ENCODE assay signal across 10 cellular contexts in genomic region chr12:123142948-123143752, GRCh38. TPM values are rescaled to one million over a fixed set of nuclear protein-coding genes. Genes with fewer than 3 reads are reported as not detected.
DNase-seq lines count a peak whose midpoint lies in the region; ATAC-seq, FAIRE-seq and TF ChIP-seq lines count a peak whose summit lies in the region.
"Had no signal": no experiment of that assay in that cellular context is flagged by ENCODE, and none has a peak within 500 bp of the region (broad histone marks: within the 10 kb centered on the region; RNA-seq: fewer than 3 reads in every experiment).

No MANE protein-coding gene starts in this region.

- no peaks in the 10 kb centered on the region for H3K9me3 ChIP-seq in tibial nerve
- H3K9me3 ChIP-seq in PC-3 (ENCODE audit: low read length), result no peaks in the 10 kb centered on the region

- no peak overlapping the region for H2AFZ ChIP-seq in PC-3 (ENCODE audit: low read length)

- DNase-seq in NCI-H748 (lab: John Stamatoyannopoulos, UW; ENCODE audit: unreplicated experiment) (peak; percentile 63), NCI-H748 treated with DMSO at 0.1 percent for 48 hours (lab: John Stamatoyannopoulos, UW) (no peak), SIG-M5 (lab: John Stamatoyannopoulos, UW) (peak; percentile 12), kidney tubule cell (ENCODE audit: low spot score) (peak; percentile 40), tibial nerve (ENCODE audit: low spot score in 2 of 2) (no peak), urothelium cell line (ENCODE audit: low spot score) (no peak), PC-3 (no peak)
- DNase-seq in activated CD4-positive, alpha-beta T cell treated with anti-CD3 and anti-CD28 coated beads, Interleukin-2, amount 50 U/mL, for 48 hours, result no peak
- DNase-seq: activated T-cell treated with anti-CD3 and anti-CD28 coated beads, Interleukin-2, amount 50 U/mL, for 48 hours; stimulated activated CD4-positive, alpha-beta T cell treated with anti-CD3 and anti-CD28 coated beads, Interleukin-15, amount 100 ng/mL, for 24 hours had no signal

- POLR2A ChIA-PET in PC-3 (lab: Charles Lee; ENCODE audit: unreplicated experiment), result no interaction called here

- CTCF ChIA-PET in PC-3 (lab: Charles Lee), result no interaction called here

- 61 to 63% methylated on average over 11 of the region's 11 CpGs for WGBS in tibial nerve, 2 donors

- peaks cover 31% of the 10 kb centered on the region; the same call in 1 of the 2 replicates for H3K79me2 ChIP-seq in PC-3 (ENCODE audit: low read length)

- H3K36me3 ChIP-seq in tibial nerve (no peaks in the 10 kb centered on the region), PC-3 (ENCODE audit: low read depth, low read length) (no peaks in the 10 kb centered on the region)

- TF ChIP-seq CTCF in tibial nerve (IDR thresholded peaks at IDR 0.05) (no peak), PC-3 (conservative IDR thresholded peaks at IDR 0.05; ENCODE audit: low read depth, low read length) (no peak)

- intact Hi-C loops in PC-3 (cut with micrococcal nuclease), result no loop called here

- H4K20me1 ChIP-seq in PC-3 (ENCODE audit: low read length), result no peaks in the 10 kb centered on the region

- no peak overlapping the region for H3K9ac ChIP-seq in PC-3 (ENCODE audit: low read length)

- TF ChIP-seq EP300 in tibial nerve (IDR thresholded peaks at IDR 0.05), result no peak

- H3F3A ChIP-seq in PC-3 (ENCODE audit: low read length, unreplicated experiment), result no peaks in the 10 kb centered on the region

- H3K4me1 ChIP-seq in tibial nerve, result peaks cover 0 to 49% (median 39%) of the 10 kb centered on the region in 4 donors
- H3K4me1 ChIP-seq in PC-3 (ENCODE audit: insufficient read depth, low read length), result peaks cover 32% of the 10 kb centered on the region

- FAIRE-seq in urothelium cell line (lab: Jason Lieb, UNC), result no peak

- ATAC-seq in PC-3, result no peak

- TF ChIP-seq POLR2A in tibial nerve (IDR thresholded peaks at IDR 0.05), result no peak

- no TSS peak for BruUV-seq in PC-3 (replicated peaks; lab: Mats Ljungman, UMichigan)

- H3K4me2 ChIP-seq in PC-3 (ENCODE audit: low read length), result no peak overlapping the region

- H3K27ac ChIP-seq in tibial nerve, result peak overlapping the region in 3 of 4 donors; percentile 75
- no peak overlapping the region for H3K27ac ChIP-seq in PC-3 (ENCODE audit: low read length)

- no peak overlapping the region for H3K4me3 ChIP-seq in tibial nerve
- H3K4me3 ChIP-seq in PC-3 (ENCODE audit: low read length), result no peak overlapping the region

- H3K9me2 ChIP-seq in PC-3 (replicated peaks; ENCODE audit: low read length), result no peaks in the 10 kb centered on the region

- H3K27me3 ChIP-seq in tibial nerve (no peaks in the 10 kb centered on the region), PC-3 (ENCODE audit: low read length) (no peaks in the 10 kb centered on the region)

RNA-seq across cellular contexts. Expression of gene PITPNM2, which starts 7.7 kb away (rescaled TPM):
- 1 to 10 TPM; 6.1 to 9.8 (median 9.0) TPM for total RNA-seq in tibial nerve
- 5.6 and 8.1 TPM in 2 replicates for total RNA-seq in PC-3 (2014; rRNA removed)

Comparison
In these comparisons a context has a peak if more than half of its experiments do, and no peak if none do; other contexts are left out.
1. DNase-seq: peak in NCI-H748 (single experiment), SIG-M5 (single experiment) and kidney tubule cell (single experiment); none in NCI-H748 treated with DMSO at 0.1 percent for 48 hours (single experiment), tibial nerve (0 of 2), activated CD4-positive, alpha-beta T cell treated with anti-CD3 and anti-CD28 coated beads, Interleukin-2, amount 50 U/mL, for 48 hours (0 of 2), urothelium cell line (single experiment) and PC-3 (single experiment).